1 cellular context compared by ENCODE assay signal in the genomic region with DNA sequence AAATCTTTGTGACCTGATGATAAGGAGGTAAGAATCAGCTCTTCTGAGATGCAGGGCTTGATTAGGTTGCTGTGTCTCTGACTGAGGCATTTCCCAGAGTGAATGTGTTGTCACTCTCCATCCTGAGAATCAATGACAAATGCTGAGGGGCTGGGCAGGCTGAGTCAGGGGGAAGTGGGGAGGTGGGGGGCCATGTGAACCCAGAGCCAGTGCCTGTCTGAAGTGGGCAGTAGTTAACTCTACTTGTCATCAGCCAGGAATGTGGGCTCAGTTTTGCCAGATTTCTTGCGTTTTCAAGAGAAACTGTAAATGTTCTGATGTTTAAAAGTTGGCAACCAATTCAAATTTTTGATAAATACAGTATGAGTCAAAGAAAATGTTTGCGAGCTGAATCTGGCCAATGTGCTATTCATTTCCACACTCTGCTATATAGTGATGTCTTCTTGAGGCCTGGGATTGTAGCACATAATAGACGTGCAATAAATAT.
TF ChIP-seq lines count a peak whose summit lies in the region.

No MANE protein-coding gene starts in this region.

TF ChIP-seq in SK-N-SH, 30 proteins besides CTCF, POLR2A, EP300 and RAD21 (continued from another document):
- TF ChIP-seq, protein P1, sequence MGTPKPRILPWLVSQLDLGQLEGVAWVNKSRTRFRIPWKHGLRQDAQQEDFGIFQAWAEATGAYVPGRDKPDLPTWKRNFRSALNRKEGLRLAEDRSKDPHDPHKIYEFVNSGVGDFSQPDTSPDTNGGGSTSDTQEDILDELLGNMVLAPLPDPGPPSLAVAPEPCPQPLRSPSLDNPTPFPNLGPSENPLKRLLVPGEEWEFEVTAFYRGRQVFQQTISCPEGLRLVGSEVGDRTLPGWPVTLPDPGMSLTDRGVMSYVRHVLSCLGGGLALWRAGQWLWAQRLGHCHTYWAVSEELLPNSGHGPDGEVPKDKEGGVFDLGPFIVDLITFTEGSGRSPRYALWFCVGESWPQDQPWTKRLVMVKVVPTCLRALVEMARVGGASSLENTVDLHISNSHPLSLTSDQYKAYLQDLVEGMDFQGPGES (IDR thresholded peaks at IDR 0.05; ENCODE audit: low read depth, low read length): no peak
- TF ChIP-seq, protein P2, sequence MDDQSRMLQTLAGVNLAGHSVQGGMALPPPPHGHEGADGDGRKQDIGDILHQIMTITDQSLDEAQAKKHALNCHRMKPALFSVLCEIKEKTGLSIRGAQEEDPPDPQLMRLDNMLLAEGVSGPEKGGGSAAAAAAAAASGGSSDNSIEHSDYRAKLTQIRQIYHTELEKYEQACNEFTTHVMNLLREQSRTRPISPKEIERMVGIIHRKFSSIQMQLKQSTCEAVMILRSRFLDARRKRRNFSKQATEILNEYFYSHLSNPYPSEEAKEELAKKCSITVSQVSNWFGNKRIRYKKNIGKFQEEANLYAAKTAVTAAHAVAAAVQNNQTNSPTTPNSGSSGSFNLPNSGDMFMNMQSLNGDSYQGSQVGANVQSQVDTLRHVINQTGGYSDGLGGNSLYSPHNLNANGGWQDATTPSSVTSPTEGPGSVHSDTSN (IDR thresholded peaks at IDR 0.05): peak; percentile 56
- TF ChIP-seq TAF1 (IDR thresholded peaks at IDR 0.05; ENCODE audit: borderline replicate concordance, low read depth, low read length) (no peak), SIN3A (IDR thresholded peaks at IDR 0.05; ENCODE audit: borderline replicate concordance, low read depth, low read length) (no peak), RXRA (IDR thresholded peaks at IDR 0.05; ENCODE audit: borderline replicate concordance, low read depth) (0 out of 2 replicates have a peak, but pooled peaks have one; percentile 38), SMC3 (IDR thresholded peaks at IDR 0.05; ENCODE audit: low read depth, low read length) (no peak), GATA2 (CRISPR knock-in tag; IDR thresholded peaks at IDR 0.05) (no peak), RFX5 (IDR thresholded peaks at IDR 0.05; ENCODE audit: low read length) (no peak), MXI1 (IDR thresholded peaks at IDR 0.05; ENCODE audit: low read depth, low read length) (no peak), FOSL2 (IDR thresholded peaks at IDR 0.05; ENCODE audit: borderline replicate concordance, low read depth) (peak; percentile 59), NRF1 (IDR thresholded peaks at IDR 0.05; ENCODE audit: low read depth, low read length) (no peak), EZH2phosphoT487 (IDR thresholded peaks at IDR 0.05; ENCODE audit: borderline replicate concordance, low read depth) (no peak), JUND (IDR thresholded peaks at IDR 0.05) (peak; percentile 49), POLR2AphosphoS5 (IDR thresholded peaks at IDR 0.05; ENCODE audit: low read depth, low read length) (no peak; the same call in 1 of the 2 replicates), GABPA (IDR thresholded peaks at IDR 0.05; ENCODE audit: low read depth) (no peak), ELF1 (IDR thresholded peaks at IDR 0.05) (no peak), CHD2 (IDR thresholded peaks at IDR 0.05; ENCODE audit: low read length, partially characterized antibody) (no peak), YY1 (IDR thresholded peaks at IDR 0.05; ENCODE audit: low read depth) (no peak), TEAD4 (IDR thresholded peaks at IDR 0.05; ENCODE audit: borderline replicate concordance, insufficient read depth) (0 out of 2 replicates have a peak, but pooled peaks have one; percentile 51), NFIC (IDR thresholded peaks at IDR 0.05; ENCODE audit: borderline replicate concordance) (peak; percentile 81), MEF2A (IDR thresholded peaks at IDR 0.05; ENCODE audit: borderline replicate concordance, low read depth) (no peak)
- TF ChIP-seq, protein P3, sequence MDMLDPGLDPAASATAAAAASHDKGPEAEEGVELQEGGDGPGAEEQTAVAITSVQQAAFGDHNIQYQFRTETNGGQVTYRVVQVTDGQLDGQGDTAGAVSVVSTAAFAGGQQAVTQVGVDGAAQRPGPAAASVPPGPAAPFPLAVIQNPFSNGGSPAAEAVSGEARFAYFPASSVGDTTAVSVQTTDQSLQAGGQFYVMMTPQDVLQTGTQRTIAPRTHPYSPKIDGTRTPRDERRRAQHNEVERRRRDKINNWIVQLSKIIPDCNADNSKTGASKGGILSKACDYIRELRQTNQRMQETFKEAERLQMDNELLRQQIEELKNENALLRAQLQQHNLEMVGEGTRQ (IDR thresholded peaks at IDR 0.05; ENCODE audit: borderline replicate concordance, low read depth, low read length): no peak
- TF ChIP-seq, protein P4, sequence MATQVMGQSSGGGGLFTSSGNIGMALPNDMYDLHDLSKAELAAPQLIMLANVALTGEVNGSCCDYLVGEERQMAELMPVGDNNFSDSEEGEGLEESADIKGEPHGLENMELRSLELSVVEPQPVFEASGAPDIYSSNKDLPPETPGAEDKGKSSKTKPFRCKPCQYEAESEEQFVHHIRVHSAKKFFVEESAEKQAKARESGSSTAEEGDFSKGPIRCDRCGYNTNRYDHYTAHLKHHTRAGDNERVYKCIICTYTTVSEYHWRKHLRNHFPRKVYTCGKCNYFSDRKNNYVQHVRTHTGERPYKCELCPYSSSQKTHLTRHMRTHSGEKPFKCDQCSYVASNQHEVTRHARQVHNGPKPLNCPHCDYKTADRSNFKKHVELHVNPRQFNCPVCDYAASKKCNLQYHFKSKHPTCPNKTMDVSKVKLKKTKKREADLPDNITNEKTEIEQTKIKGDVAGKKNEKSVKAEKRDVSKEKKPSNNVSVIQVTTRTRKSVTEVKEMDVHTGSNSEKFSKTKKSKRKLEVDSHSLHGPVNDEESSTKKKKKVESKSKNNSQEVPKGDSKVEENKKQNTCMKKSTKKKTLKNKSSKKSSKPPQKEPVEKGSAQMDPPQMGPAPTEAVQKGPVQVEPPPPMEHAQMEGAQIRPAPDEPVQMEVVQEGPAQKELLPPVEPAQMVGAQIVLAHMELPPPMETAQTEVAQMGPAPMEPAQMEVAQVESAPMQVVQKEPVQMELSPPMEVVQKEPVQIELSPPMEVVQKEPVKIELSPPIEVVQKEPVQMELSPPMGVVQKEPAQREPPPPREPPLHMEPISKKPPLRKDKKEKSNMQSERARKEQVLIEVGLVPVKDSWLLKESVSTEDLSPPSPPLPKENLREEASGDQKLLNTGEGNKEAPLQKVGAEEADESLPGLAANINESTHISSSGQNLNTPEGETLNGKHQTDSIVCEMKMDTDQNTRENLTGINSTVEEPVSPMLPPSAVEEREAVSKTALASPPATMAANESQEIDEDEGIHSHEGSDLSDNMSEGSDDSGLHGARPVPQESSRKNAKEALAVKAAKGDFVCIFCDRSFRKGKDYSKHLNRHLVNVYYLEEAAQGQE (IDR thresholded peaks at IDR 0.05; ENCODE audit: low read depth, low read length): no peak
- TF ChIP-seq, protein P5, sequence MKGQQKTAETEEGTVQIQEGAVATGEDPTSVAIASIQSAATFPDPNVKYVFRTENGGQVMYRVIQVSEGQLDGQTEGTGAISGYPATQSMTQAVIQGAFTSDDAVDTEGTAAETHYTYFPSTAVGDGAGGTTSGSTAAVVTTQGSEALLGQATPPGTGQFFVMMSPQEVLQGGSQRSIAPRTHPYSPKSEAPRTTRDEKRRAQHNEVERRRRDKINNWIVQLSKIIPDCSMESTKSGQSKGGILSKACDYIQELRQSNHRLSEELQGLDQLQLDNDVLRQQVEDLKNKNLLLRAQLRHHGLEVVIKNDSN (IDR thresholded peaks at IDR 0.05; ENCODE audit: borderline replicate concordance, low read depth): no peak
